In genomic region chr2:31235504-31235902, GRCh38 we compare ENCODE assay signal across 8 cellular contexts. TPM values are rescaled to one million over a fixed set of nuclear protein-coding genes. Genes with fewer than 3 reads are reported as not detected.
DNase-seq lines count a peak whose midpoint lies in the region; ATAC-seq and TF ChIP-seq lines count a peak whose summit lies in the region.

No MANE protein-coding gene starts in this region.

- H3K27ac Mint-ChIP-seq in WTC11, result no peak overlapping the region

- peaks cover 30% of the 10 kb centered on the region for H3K4me1 Mint-ChIP-seq in WTC11

- no peaks in the 10 kb centered on the region for H3K9me3 Mint-ChIP-seq in WTC11

- POLR2A ChIA-PET in WTC11 (lab: Charles Lee), result no interaction called here

- peaks cover 11% of the 10 kb centered on the region for H3K27me3 Mint-ChIP-seq in WTC11 (ENCODE audit: low read depth)

- ATAC-seq in WTC11 (no peak), GM18505 (IDR thresholded peaks at IDR 0.05; ENCODE audit: unreplicated experiment) (no peak)

- TF ChIP-seq POLR2A in GM18505 (IDR thresholded peaks at IDR 0.05; ENCODE audit: borderline replicate concordance, extremely low read depth, insufficient read depth, insufficient read length), result no peak

- CTCF ChIA-PET in WTC11 (lab: Charles Lee), result no interaction called here

- H3K4me3 Mint-ChIP-seq in WTC11, result peak overlapping the region; percentile 74

- DNase-seq in DMS53 (lab: John Stamatoyannopoulos, UW), result peak; percentile 26
- no peak for DNase-seq in DMS53 treated with DMSO at 0.1 percent for 48 hours (lab: John Stamatoyannopoulos, UW; ENCODE audit: unreplicated experiment)
- DNase-seq in WTC11 (ENCODE audit: low spot score), result no peak
- DNase-seq in fibroblast of the conjunctiva (ENCODE audit: low read depth), result peak; percentile 85
- peak; percentile 64 for DNase-seq in superior temporal gyrus (ENCODE audit: extremely low spot score)
- no peak for DNase-seq in NCI-H524 treated with DMSO at 0.1 percent for 48 hours (lab: John Stamatoyannopoulos, UW)
- DNase-seq in hippocampal formation (lab: John Stamatoyannopoulos, UW), result no peak

- TF ChIP-seq CTCF in WTC11 (IDR thresholded peaks at IDR 0.05), result no peak

- no peaks in the 10 kb centered on the region for H3K36me3 Mint-ChIP-seq in WTC11

TF ChIP-seq in WTC11, 78 proteins besides CTCF, POLR2A, EP300 and RAD21:
- TF ChIP-seq ARID4B (CRISPR knock-in tag; IDR thresholded peaks at IDR 0.05; ENCODE audit: borderline replicate concordance) (no peak), ZNF671 (CRISPR knock-in tag; IDR thresholded peaks at IDR 0.05) (no peak), TEAD4 (CRISPR knock-in tag; IDR thresholded peaks at IDR 0.05) (no peak), E2F5 (CRISPR knock-in tag; IDR thresholded peaks at IDR 0.05) (no peak), USF1 (CRISPR knock-in tag; IDR thresholded peaks at IDR 0.05) (no peak), JUN (CRISPR knock-in tag; IDR thresholded peaks at IDR 0.05) (no peak), ZBTB21 (CRISPR knock-in tag; IDR thresholded peaks at IDR 0.05; ENCODE audit: borderline replicate concordance) (no peak), AFF4 (CRISPR knock-in tag; IDR thresholded peaks at IDR 0.05; ENCODE audit: borderline replicate concordance) (no peak), FOXK1 (CRISPR knock-in tag; IDR thresholded peaks at IDR 0.05) (no peak), ZNF317 (CRISPR knock-in tag; IDR thresholded peaks at IDR 0.05; ENCODE audit: borderline replicate concordance, low read depth) (no peak)
TF ChIP-seq in WTC11: peak in this region for 0.

RNA-seq across cellular contexts. Expression of gene EHD3, which starts 1.6 kb away (rescaled TPM):
- 9.8 to 10.2 TPM (median 10.0 TPM) in 3 replicates for total RNA-seq in WTC11 (2021)

RNA-seq across cellular contexts. Expression of gene CAPN14, which starts 18.2 kb away (rescaled TPM):
- 0.11 to 0.37 TPM (median 0.11 TPM) in 3 replicates for total RNA-seq in WTC11 (2021)

Comparison
In these comparisons a context has a peak if more than half of its experiments do, and no peak if none do; other contexts are left out.
1. DNase-seq: peak in DMS53 (single experiment), fibroblast of the conjunctiva (single experiment) and superior temporal gyrus (single experiment); none in DMS53 treated with DMSO at 0.1 percent for 48 hours (single experiment), WTC11 (single experiment), NCI-H524 treated with DMSO at 0.1 percent for 48 hours (single experiment) and hippocampal formation (0 of 2).